13 cellular contexts compared by ENCODE assay signal in the genomic region with DNA sequence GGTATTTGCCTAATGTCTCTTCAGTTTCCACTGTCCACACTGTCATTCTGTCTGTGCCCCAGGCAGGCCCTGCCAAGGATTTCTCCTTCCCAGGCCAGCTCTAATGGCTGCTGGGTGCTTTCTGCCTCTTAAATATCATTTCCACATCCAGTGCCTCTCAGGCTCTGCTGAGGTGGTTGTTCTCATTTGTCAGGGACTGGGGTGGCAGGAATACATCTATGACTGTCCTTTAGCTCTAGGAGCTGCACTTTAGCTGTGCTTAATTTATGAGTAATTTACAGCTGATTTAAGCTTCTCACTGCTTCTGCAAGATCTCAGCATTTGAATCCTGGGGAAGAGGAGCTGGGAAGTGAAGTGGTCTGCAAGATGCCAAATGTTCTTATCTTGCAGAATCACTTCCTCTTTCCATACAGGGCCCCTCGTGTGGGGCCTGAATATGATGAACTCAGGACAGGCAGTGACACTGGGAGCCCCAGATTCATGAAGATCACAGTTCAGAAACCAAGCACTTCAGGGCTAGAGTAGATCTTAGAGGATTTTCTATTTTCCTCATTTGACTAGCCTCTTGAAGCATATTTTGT.
DNase-seq lines count a peak whose midpoint lies in the region; ATAC-seq and TF ChIP-seq lines count a peak whose summit lies in the region.
"Had no signal": no experiment of that assay in that cellular context is flagged by ENCODE, and none has a peak within 500 bp of the region (broad histone marks: within the 10 kb centered on the region; RNA-seq: fewer than 3 reads in every experiment).

No MANE protein-coding gene starts in this region.

- no peak overlapping the region for H3K27ac ChIP-seq in Karpas-422 (ENCODE audit: low read length)

- H3K27me3 ChIP-seq in Karpas-422 (ENCODE audit: low read length), result no peaks in the 10 kb centered on the region

- ATAC-seq in GM19043 (IDR thresholded peaks at IDR 0.05; ENCODE audit: low read depth, unreplicated experiment) (peak; percentile 70), HG02642 (IDR thresholded peaks at IDR 0.05; ENCODE audit: poor library complexity, unreplicated experiment) (peak; percentile 81), natural killer cell (no peak)
- ATAC-seq in stimulated activated effector memory CD8-positive, alpha-beta T cell treated with anti-CD3 and anti-CD28 coated beads, Interleukin-12 subunit alpha, Interleukin-12 subunit beta, amount 100 ng/mL, for 72 hours, result no peak
- ATAC-seq: stimulated activated naive CD8-positive, alpha-beta T cell treated with anti-CD3 and anti-CD28 coated beads, Interleukin-15, amount 100 ng/mL, for 72 hours had no signal

- no peak overlapping the region for H3K4me2 ChIP-seq in Karpas-422 (ENCODE audit: low read depth, low read length, poor library complexity, severe bottlenecking)

- peaks cover 5 to 6% of the 10 kb centered on the region in 2 donors for H3K9me3 Mint-ChIP-seq in natural killer cell
- peaks cover 7% of the 10 kb centered on the region for H3K9me3 Mint-ChIP-seq in stimulated activated effector memory CD8-positive, alpha-beta T cell treated with anti-CD3 and anti-CD28 coated beads, Interleukin-12 subunit alpha, Interleukin-12 subunit beta, amount 100 ng/mL, for 72 hours
- H3K9me3 Mint-ChIP-seq: activated B cell treated with CpG ODN at 0.5 μM for 24 hours; activated T-helper 1 cell treated with anti-CD3 and anti-CD28 coated beads, Interleukin-12 subunit alpha, Interleukin-12 subunit beta, Interleukin-2, Interleukin-4 antibody, amounts not matched to agents 30 ng/mL and 10 ng/mL and 1 ng/mL, durations not matched to agents 14 hours and 24 hours and 36 hours had no signal

- no peak overlapping the region for H3K27ac Mint-ChIP-seq in natural killer cell
- H3K27ac Mint-ChIP-seq in stimulated activated effector memory CD8-positive, alpha-beta T cell treated with anti-CD3 and anti-CD28 coated beads, Interleukin-12 subunit alpha, Interleukin-12 subunit beta, amount 100 ng/mL, for 72 hours, result no peak overlapping the region
- H3K27ac Mint-ChIP-seq: activated T-helper 1 cell treated with anti-CD3 and anti-CD28 coated beads, Interleukin-12 subunit alpha, Interleukin-12 subunit beta, Interleukin-2, Interleukin-4 antibody, amounts not matched to agents 30 ng/mL and 10 ng/mL and 1 ng/mL, durations not matched to agents 14 hours and 24 hours and 36 hours had no signal

- H2AFZ ChIP-seq in Karpas-422 (ENCODE audit: low read length), result no peak overlapping the region

- H3K9me2 ChIP-seq in Karpas-422 (replicated peaks; ENCODE audit: insufficient read depth, low read length), result no peaks in the 10 kb centered on the region

- H3K79me2 ChIP-seq in Karpas-422 (ENCODE audit: low read length), result no peaks in the 10 kb centered on the region

- no peak overlapping the region for H3K4me3 Mint-ChIP-seq in natural killer cell
- H3K4me3 Mint-ChIP-seq in stimulated activated effector memory CD8-positive, alpha-beta T cell treated with anti-CD3 and anti-CD28 coated beads, Interleukin-12 subunit alpha, Interleukin-12 subunit beta, amount 100 ng/mL, for 72 hours, result no peak overlapping the region
- H3K4me3 Mint-ChIP-seq: activated B cell treated with CpG ODN at 0.5 μM for 24 hours; activated T-helper 1 cell treated with anti-CD3 and anti-CD28 coated beads, Interleukin-12 subunit alpha, Interleukin-12 subunit beta, Interleukin-2, Interleukin-4 antibody, amounts not matched to agents 30 ng/mL and 10 ng/mL and 1 ng/mL, durations not matched to agents 14 hours and 24 hours and 36 hours; neural crest cell; stimulated activated naive CD8-positive, alpha-beta T cell treated with anti-CD3 and anti-CD28 coated beads, Interleukin-15, amount 100 ng/mL, for 72 hours had no signal

- peaks cover 12% of the 10 kb centered on the region for H3K4me1 ChIP-seq in Karpas-422 (ENCODE audit: low read length)

- intact Hi-C loops in natural killer cell (cut with micrococcal nuclease), result no loop called here

- H3K27me3 Mint-ChIP-seq in natural killer cell (ENCODE audit: low read depth in 2 of 2), result no peaks in the 10 kb centered on the region
- H3K27me3 Mint-ChIP-seq: activated B cell treated with CpG ODN at 0.5 μM for 24 hours; stimulated activated naive CD8-positive, alpha-beta T cell treated with anti-CD3 and anti-CD28 coated beads, Interleukin-15, amount 100 ng/mL, for 72 hours had no signal

- no peak overlapping the region for H3K4me3 ChIP-seq in Karpas-422 (ENCODE audit: low read length)

- no peaks in the 10 kb centered on the region for H3K9me3 ChIP-seq in Karpas-422 (ENCODE audit: low read length)

- TF ChIP-seq CTCF in natural killer cell (IDR thresholded peaks at IDR 0.05), result no peak

- H3K36me3 Mint-ChIP-seq in natural killer cell, result no peaks in the 10 kb centered on the region
- no peaks in the 10 kb centered on the region for H3K36me3 Mint-ChIP-seq in stimulated activated effector memory CD8-positive, alpha-beta T cell treated with anti-CD3 and anti-CD28 coated beads, Interleukin-12 subunit alpha, Interleukin-12 subunit beta, amount 100 ng/mL, for 72 hours

- DNase-seq in Karpas-422, result peak; percentile 56
- DNase-seq in pons (ENCODE audit: low spot score), result peak; percentile 83
- DNase-seq in natural killer cell, result no peak
- no peak for DNase-seq in stimulated activated effector memory CD8-positive, alpha-beta T cell treated with anti-CD3 and anti-CD28 coated beads, Interleukin-12 subunit alpha, Interleukin-12 subunit beta, amount 100 ng/mL, for 72 hours (ENCODE audit: low spot score in 2 of 2)
- no peak for DNase-seq in stimulated activated CD4-positive, alpha-beta T cell treated with anti-CD3 and anti-CD28 coated beads, Interleukin-4, amount 100 ng/mL, for 1 hour
- DNase-seq: activated B cell treated with CpG ODN at 0.5 μM for 24 hours; islet precursor cell; NCI-H2107; stimulated activated naive CD8-positive, alpha-beta T cell treated with anti-CD3 and anti-CD28 coated beads, Interleukin-15, amount 100 ng/mL, for 72 hours had no signal

- H3K9ac ChIP-seq in Karpas-422 (ENCODE audit: low read length), result no peak overlapping the region

- H3K4me1 Mint-ChIP-seq in natural killer cell, result no peaks in the 10 kb centered on the region
- no peaks in the 10 kb centered on the region for H3K4me1 Mint-ChIP-seq in stimulated activated effector memory CD8-positive, alpha-beta T cell treated with anti-CD3 and anti-CD28 coated beads, Interleukin-12 subunit alpha, Interleukin-12 subunit beta, amount 100 ng/mL, for 72 hours
- H3K4me1 Mint-ChIP-seq: stimulated activated naive CD8-positive, alpha-beta T cell treated with anti-CD3 and anti-CD28 coated beads, Interleukin-15, amount 100 ng/mL, for 72 hours had no signal

- no peaks in the 10 kb centered on the region for H3K36me3 ChIP-seq in Karpas-422 (ENCODE audit: insufficient read depth, low read length)

- no peaks in the 10 kb centered on the region for H4K20me1 ChIP-seq in Karpas-422 (ENCODE audit: insufficient read depth, low read depth, low read length)

Comparison
In these comparisons a context has a peak if more than half of its experiments do, and no peak if none do; other contexts are left out.
1. ATAC-seq: peak in GM19043 (single experiment) and HG02642 (single experiment); none in natural killer cell (0 of 3) and stimulated activated effector memory CD8-positive, alpha-beta T cell treated with anti-CD3 and anti-CD28 coated beads, Interleukin-12 subunit alpha, Interleukin-12 subunit beta, amount 100 ng/mL, for 72 hours (single experiment).
2. DNase-seq: peak in Karpas-422 (single experiment) and pons (single experiment); none in natural killer cell (single experiment), stimulated activated effector memory CD8-positive, alpha-beta T cell treated with anti-CD3 and anti-CD28 coated beads, Interleukin-12 subunit alpha, Interleukin-12 subunit beta, amount 100 ng/mL, for 72 hours (0 of 2) and stimulated activated CD4-positive, alpha-beta T cell treated with anti-CD3 and anti-CD28 coated beads, Interleukin-4, amount 100 ng/mL, for 1 hour (single experiment).